In genomic region chr2:136025057-136025973, GRCh38 we compare ENCODE assay signal across 8 cellular contexts. TPM values are rescaled to one million over a fixed set of nuclear protein-coding genes. Genes with fewer than 3 reads are reported as not detected.
DNase-seq lines count a peak whose midpoint lies in the region; ATAC-seq, FAIRE-seq and TF ChIP-seq lines count a peak whose summit lies in the region.

No MANE protein-coding gene starts in this region.

- no peak overlapping the region for H3K4me3 ChIP-seq in bronchial epithelial cell (ENCODE audit: low read depth, low read length)
- peak overlapping the region in 3 of 4 donors; percentile 18 to 50 (median 26) for H3K4me3 ChIP-seq in gastrocnemius medialis

- TF ChIP-seq POLR2A in gastrocnemius medialis (IDR thresholded peaks at IDR 0.05) (no peak), H54 (IDR thresholded peaks at IDR 0.05; ENCODE audit: low read depth, low read length) (no peak)

- intact Hi-C loops in gastrocnemius medialis (cut with DNase I; ENCODE audit: low total_unique reads) = no loop called here

- TF ChIP-seq CTCF in bronchial epithelial cell (IDR thresholded peaks at IDR 0.05; ENCODE audit: insufficient read depth, low read length, severe bottlenecking) (no peak), gastrocnemius medialis (IDR thresholded peaks at IDR 0.05 in 4 of 5, conservative IDR thresholded peaks at IDR 0.05 in 1 of 5) (no peak)

- H3K27ac ChIP-seq in gastrocnemius medialis = no peak overlapping the region

- no peaks in the 10 kb centered on the region for H3K9me3 ChIP-seq in gastrocnemius medialis

- H3K4me1 ChIP-seq in gastrocnemius medialis = peaks cover 0 to under 1% of the 10 kb centered on the region in 2 donors

- H3K36me3 ChIP-seq in bronchial epithelial cell (ENCODE audit: control insufficient read depth, insufficient read depth, low read length) = no peaks in the 10 kb centered on the region
- H3K36me3 ChIP-seq in gastrocnemius medialis = no peaks in the 10 kb centered on the region

- in situ Hi-C loops in gastrocnemius medialis (cut with MboI; ENCODE audit: low sequenced_read_pairs in 4 of 4) = no loop called here

- FAIRE-seq in bronchial epithelial cell (lab: Jason Lieb, UNC) (peak; percentile 86), H54 (lab: Jason Lieb, UNC) (no peak)

- ATAC-seq in HG02852 (IDR thresholded peaks at IDR 0.05; ENCODE audit: unreplicated experiment) (peak; percentile 55), gastrocnemius medialis (peak; percentile 60 to 66), GM18520 (IDR thresholded peaks at IDR 0.05; ENCODE audit: unreplicated experiment) (no peak)

- H3K27me3 ChIP-seq in bronchial epithelial cell (ENCODE audit: control insufficient read depth, insufficient read depth, low read length) (no peaks in the 10 kb centered on the region), gastrocnemius medialis (no peaks in the 10 kb centered on the region)

- peak; percentile 57 for DNase-seq in DMS 273 treated with DMSO at 0.1 percent for 48 hours (lab: John Stamatoyannopoulos, UW)
- DNase-seq in NCI-H748 treated with DMSO at 0.1 percent for 48 hours (lab: John Stamatoyannopoulos, UW) = peak; percentile 60
- peak; percentile 59 for DNase-seq in bronchial epithelial cell (ENCODE audit: low read depth)
- DNase-seq in iPS-NIHi7 (ENCODE audit: extremely low spot score) = peak; percentile 86
- DNase-seq in gastrocnemius medialis = peak in 1 of 2 donors; percentile 38
- DNase-seq in H54 (ENCODE audit: insufficient read length, low spot score) = no peak

RNA-seq across cellular contexts. Expression of gene DARS1, which starts 39.9 kb away (rescaled TPM):
- total RNA-seq in bronchial epithelial cell (106 and 111 TPM in 2 replicates), gastrocnemius medialis (10 to 100 TPM; 86.2 to 97.2 (median 89.8) TPM)
